8 cellular contexts compared by ENCODE assay signal in genomic region chr2:216498418-216499413, GRCh38. TPM values are rescaled to one million over a fixed set of nuclear protein-coding genes. Genes with fewer than 3 reads are reported as not detected.
A peak's percentile ranks its signal among the peaks of the same experiment; 100 is the strongest.
DNase-seq lines count a peak whose midpoint lies in the region; ATAC-seq and TF ChIP-seq lines count a peak whose summit lies in the region.

TSS of gene RPL37A (plus strand) at chr2:216498844. CDS start at chr2:216498875, 31 bp downstream.

- TF ChIP-seq CTCF in Panc1 (IDR thresholded peaks at IDR 0.05), result no peak

- peaks cover 38% of the 10 kb centered on the region for H3K36me3 ChIP-seq in Panc1 (ENCODE audit: control insufficient read depth, insufficient read depth, low read length)
- peaks cover 33% of the 10 kb centered on the region for H3K36me3 ChIP-seq in muscle layer of colon (ENCODE audit: insufficient read depth, low read length)

- in situ Hi-C loops in Panc1 (cut with HindIII; ENCODE audit: low pct_unique_long_range_greater_than_20kb, low sequenced_read_pairs), result no loop called here

- no TSS peak for BruUV-seq in Panc1 (replicated peaks; lab: Mats Ljungman, UMichigan)

- intact Hi-C loops in Panc1 (cut with micrococcal nuclease; ENCODE audit: unreplicated experiment), result no loop called here

- H3K4me3 Mint-ChIP-seq in activated T-cell treated with anti-CD3 and anti-CD28 coated beads, Interleukin-2, amount 50 U/mL, for 4 hours, result peak within 1 kb of the TSS; percentile 98

- H3K4me1 ChIP-seq in Panc1 (ENCODE audit: control insufficient read depth, insufficient read depth, low read length) (peaks cover 20% of the 10 kb centered on the region), muscle layer of colon (ENCODE audit: insufficient read depth, low read length) (peaks cover 26% of the 10 kb centered on the region)

- H3K9me3 ChIP-seq in Panc1 (ENCODE audit: control insufficient read depth, insufficient read depth, low read depth, low read length), result no peaks in the 10 kb centered on the region
- no peaks in the 10 kb centered on the region for H3K9me3 ChIP-seq in muscle layer of colon (ENCODE audit: low read length)

- peak; percentile 91 for ATAC-seq in GM21723 (IDR thresholded peaks at IDR 0.05; ENCODE audit: unreplicated experiment)
- peak; percentile 99 for ATAC-seq in Panc1
- peak; percentile 94 for ATAC-seq in activated T-cell treated with anti-CD3 and anti-CD28 coated beads, Interleukin-2, amount 50 U/mL, for 4 hours
- peak; percentile 96 for ATAC-seq in esophagus mucosa

- CTCF ChIA-PET in Panc1 (lab: Charles Lee), result no interaction called here

- H3K27me3 ChIP-seq in Panc1 (ENCODE audit: control insufficient read depth, insufficient read depth, low read length) (no peaks in the 10 kb centered on the region), muscle layer of colon (ENCODE audit: control insufficient read depth in 1 of 2, insufficient read depth in 2 of 2, low read length in 2 of 2) (no peaks in the 10 kb centered on the region)

- peaks cover 43% of the 10 kb centered on the region for H3K4me1 Mint-ChIP-seq in activated T-cell treated with anti-CD3 and anti-CD28 coated beads, Interleukin-2, amount 50 U/mL, for 4 hours (ENCODE audit: low read depth)

- H3K9me3 Mint-ChIP-seq in activated T-cell treated with anti-CD3 and anti-CD28 coated beads, Interleukin-2, amount 50 U/mL, for 4 hours, result no peaks in the 10 kb centered on the region

- peak within 1 kb of the TSS; percentile 89 to 93 for H3K4me3 ChIP-seq in Panc1 (ENCODE audit: low read depth in 2 of 2, low read length in 2 of 2)
- H3K4me3 ChIP-seq in muscle layer of colon (ENCODE audit: low read depth in 1 of 2, low read length in 2 of 2), result peak within 1 kb of the TSS; percentile 84 to 93

- peak within 1 kb of the TSS; percentile 98 for H3K9ac ChIP-seq in muscle layer of colon (ENCODE audit: low read length)

- POLR2A ChIA-PET in Panc1 (lab: Charles Lee), result no interaction called here

- H3K36me3 Mint-ChIP-seq in activated T-cell treated with anti-CD3 and anti-CD28 coated beads, Interleukin-2, amount 50 U/mL, for 4 hours (ENCODE audit: insufficient read depth), result peaks cover 41% of the 10 kb centered on the region

- H3K27ac ChIP-seq in Panc1 (ENCODE audit: low read length), result peak within 1 kb of the TSS; percentile 98
- H3K27ac ChIP-seq in muscle layer of colon (ENCODE audit: low read depth, low read length), result peak within 1 kb of the TSS; percentile 94

- H3K27me3 Mint-ChIP-seq in activated T-cell treated with anti-CD3 and anti-CD28 coated beads, Interleukin-2, amount 50 U/mL, for 4 hours (ENCODE audit: low read depth), result no peaks in the 10 kb centered on the region

- DNase-seq in DMS53 (lab: John Stamatoyannopoulos, UW), result peak; percentile 96
- peak; percentile 93 for DNase-seq in KG1 (lab: John Stamatoyannopoulos, UW)
- DNase-seq in Panc1 (ENCODE audit: low read depth, low spot score), result peak; percentile 86
- DNase-seq in activated T-cell treated with anti-CD3 and anti-CD28 coated beads, Interleukin-2, amount 50 U/mL, for 4 hours, result peak; percentile 85
- DNase-seq in stimulated activated CD8-positive, alpha-beta memory T cell treated with anti-CD3 and anti-CD28 coated beads, Interleukin-7, amount 100 ng/mL, for 24 hours (ENCODE audit: low read depth), result peak; percentile 83

RNA-seq across cellular contexts. Expression of gene RPL37A, which starts in this region (rescaled TPM):
- 1,826 TPM for total RNA-seq in Panc1 (2021; ENCODE audit: unreplicated experiment)
- polyA plus RNA-seq in Panc1 (2012; ENCODE audit: insufficient read length), result 2,589 TPM
- 1,000 to 10,000 TPM; 4,221 to 4,335 (median 4,249) TPM for total RNA-seq in activated T-cell treated with anti-CD3 and anti-CD28 coated beads, Interleukin-2, amount 50 U/mL, for 4 hours
- total RNA-seq in esophagus mucosa, result 2,683 TPM

Comparison
In these comparisons a context has a peak if more than half of its experiments do, and no peak if none do; other contexts are left out.
1. Peak in every context shown above with its lines: DNase-seq, ATAC-seq, H3K4me3 ChIP-seq and H3K27ac ChIP-seq.